In genomic region chr19:5090780-5091575, GRCh38 we compare ENCODE assay signal across 1 cellular context.
TF ChIP-seq lines count a peak whose summit lies in the region.

No MANE protein-coding gene starts in this region.

TF ChIP-seq in K562, 482 proteins besides CTCF, POLR2A, EP300 and RAD21 (continued from another document):
- TF ChIP-seq STAT6 (CRISPR knock-in tag; IDR thresholded peaks at IDR 0.05) = no peak
- TF ChIP-seq REST (CRISPR knock-in tag; IDR thresholded peaks at IDR 0.05; ENCODE audit: low read depth) = no peak
- no peak for TF ChIP-seq VEZF1 (CRISPR knock-in tag; IDR thresholded peaks at IDR 0.05)
- no peak for TF ChIP-seq ZNF444 (CRISPR knock-in tag; IDR thresholded peaks at IDR 0.05)
- peak; percentile 84 for TF ChIP-seq TFAP4 (CRISPR knock-in tag; IDR thresholded peaks at IDR 0.05; ENCODE audit: borderline replicate concordance)
- TF ChIP-seq E2F4 (CRISPR knock-in tag; IDR thresholded peaks at IDR 0.05; ENCODE audit: low read depth) = no peak
- no peak for TF ChIP-seq ILK (tag; IDR thresholded peaks at IDR 0.05; ENCODE audit: borderline replicate concordance, low read depth)
- TF ChIP-seq ARNT (IDR thresholded peaks at IDR 0.05) = peak; percentile 26 to 44; a peak in 1 of 4 replicates
- TF ChIP-seq ZNF12 (CRISPR knock-in tag; IDR thresholded peaks at IDR 0.05) = no peak
- no peak for TF ChIP-seq CTCFL (IDR thresholded peaks at IDR 0.05; ENCODE audit: borderline replicate concordance, insufficient read depth, low read depth, low read length, poor library complexity, severe bottlenecking)
- TF ChIP-seq CSDE1 (IDR thresholded peaks at IDR 0.05) = no peak
- TF ChIP-seq RAD51 (IDR thresholded peaks at IDR 0.05; ENCODE audit: borderline replicate concordance, low read depth) = no peak
- 0 out of 4 replicates have a peak, but pooled peaks of 1 of the 2 experiments have one; percentile 26 for TF ChIP-seq MAZ (CRISPR knock-in tag; conservative IDR thresholded peaks at IDR 0.05 in 1 of 2, IDR thresholded peaks at IDR 0.05 in 1 of 2)
- no peak for TF ChIP-seq HOMEZ (CRISPR knock-in tag; IDR thresholded peaks at IDR 0.05)
- TF ChIP-seq MNT (conservative IDR thresholded peaks at IDR 0.05) = peak; percentile 86 to 94
- TF ChIP-seq NELFE (IDR thresholded peaks at IDR 0.05; ENCODE audit: insufficient read depth, insufficient read length) = no peak
- TF ChIP-seq SUPT5H (IDR thresholded peaks at IDR 0.05) = peak; percentile 62
- peak; percentile 93 for TF ChIP-seq CREB3 (tag; conservative IDR thresholded peaks at IDR 0.05; ENCODE audit: low read depth)
- TF ChIP-seq ZNF449 (CRISPR knock-in tag; IDR thresholded peaks at IDR 0.05) = no peak
- TF ChIP-seq BRCA1 (IDR thresholded peaks at IDR 0.05) = no peak
- TF ChIP-seq BRCA1 (CRISPR knock-in tag; IDR thresholded peaks at IDR 0.05) = no peak
- TF ChIP-seq ZNF140 (CRISPR knock-in tag; IDR thresholded peaks at IDR 0.05) = no peak
- TF ChIP-seq ELF4 (CRISPR knock-in tag; IDR thresholded peaks at IDR 0.05) = no peak
- no peak for TF ChIP-seq CREB5 (CRISPR knock-in tag; IDR thresholded peaks at IDR 0.05)
- TF ChIP-seq DACH1 (IDR thresholded peaks at IDR 0.05; ENCODE audit: partially characterized antibody) = peak; percentile 6
